In genomic region chr1:71093938-71094337, GRCh38 we compare ENCODE assay signal across 9 cellular contexts. TPM values are rescaled to one million over a fixed set of nuclear protein-coding genes. Genes with fewer than 3 reads are reported as not detected.
DNase-seq lines count a peak whose midpoint lies in the region; ATAC-seq and TF ChIP-seq lines count a peak whose summit lies in the region.
"Had no signal": no experiment of that assay in that cellular context is flagged by ENCODE, and none has a peak within 500 bp of the region (broad histone marks: within the 10 kb centered on the region; RNA-seq: fewer than 3 reads in every experiment).

No MANE protein-coding gene starts in this region.

- H3K27ac ChIP-seq in ascending aorta (no peak overlapping the region), lower lobe of right lung (no peak overlapping the region)

- peaks cover 0 to 4% of the 10 kb centered on the region in 2 donors for H3K4me1 ChIP-seq in ascending aorta
- no peaks in the 10 kb centered on the region for H3K4me1 ChIP-seq in lower lobe of right lung

- H3K27me3 ChIP-seq in ascending aorta (no peaks in the 10 kb centered on the region), lower lobe of right lung (ENCODE audit: low read depth) (no peaks in the 10 kb centered on the region)

- TF ChIP-seq CTCF in LNCAP (IDR thresholded peaks at IDR 0.05) = peak; percentile 57
- peak in 2 of 3 experiments; percentile 27 to 45 for TF ChIP-seq CTCF in ascending aorta (IDR thresholded peaks at IDR 0.05)
- peak; percentile 43 for TF ChIP-seq CTCF in lower lobe of right lung (IDR thresholded peaks at IDR 0.05)

- H3K9me3 ChIP-seq in ascending aorta = no peaks in the 10 kb centered on the region
- no peaks in the 10 kb centered on the region for H3K9me3 ChIP-seq in lower lobe of right lung
- H3K9me3 ChIP-seq in T-helper 17 cell (ENCODE audit: control insufficient read depth, low read length, poor library complexity, severe bottlenecking) = no peaks in the 10 kb centered on the region

- H3K27ac Mint-ChIP-seq in T-helper 17 cell = no peak overlapping the region

- no peak overlapping the region for H3K4me3 Mint-ChIP-seq in T-helper 17 cell

- no peak for ATAC-seq in lower lobe of right lung
- ATAC-seq in HG03025 (IDR thresholded peaks at IDR 0.05; ENCODE audit: low FRiP score, unreplicated experiment) = no peak
- no peak for ATAC-seq in HG02588 (IDR thresholded peaks at IDR 0.05; ENCODE audit: unreplicated experiment)
- no peak for ATAC-seq in T-helper 17 cell
- ATAC-seq: stimulated activated naive CD8-positive, alpha-beta T cell treated with anti-CD3 and anti-CD28 coated beads, Interleukin-15, Interleukin-2, amounts not matched to agents 100 U/mL and 50 U/mL, for 24 hours had no signal

- intact Hi-C loops in ascending aorta (cut with DNase I) = no loop called here
- intact Hi-C loops in lower lobe of right lung (cut with DNase I) = no loop called here

- peak; percentile 30 for DNase-seq in DMS53 treated with DMSO at 0.1 percent for 48 hours (lab: John Stamatoyannopoulos, UW; ENCODE audit: unreplicated experiment)
- DNase-seq in ascending aorta (ENCODE audit: low spot score in 2 of 2) = no peak
- DNase-seq in lower lobe of right lung = no peak
- no peak for DNase-seq in T-helper 17 cell
- DNase-seq in HuH-7 (ENCODE audit: low spot score) = no peak
- DNase-seq: stimulated activated naive CD8-positive, alpha-beta T cell treated with anti-CD3 and anti-CD28 coated beads, Interleukin-15, Interleukin-2, amounts not matched to agents 100 U/mL and 50 U/mL, for 24 hours had no signal

- H3K27me3 Mint-ChIP-seq in T-helper 17 cell = peaks cover 33% of the 10 kb centered on the region

- H3K36me3 ChIP-seq in ascending aorta (no peaks in the 10 kb centered on the region), lower lobe of right lung (no peaks in the 10 kb centered on the region)

- H3K36me3 Mint-ChIP-seq in T-helper 17 cell (ENCODE audit: low read depth) = no peaks in the 10 kb centered on the region

- no peaks in the 10 kb centered on the region for H3K4me1 Mint-ChIP-seq in T-helper 17 cell

- H3K4me3 ChIP-seq in ascending aorta = no peak overlapping the region
- H3K4me3 ChIP-seq in lower lobe of right lung = no peak overlapping the region

RNA-seq across cellular contexts. Expression of gene ZRANB2, which starts 13.1 kb away (rescaled TPM):
- total RNA-seq in ascending aorta (37.9 TPM), lower lobe of right lung (85.2 TPM), T-helper 17 cell (10 to 100 TPM; 88.5 to 95.2 TPM)

RNA-seq across cellular contexts. Expression of gene PTGER3, which starts 46.3 kb away (rescaled TPM):
- 70.1 TPM for total RNA-seq in ascending aorta
- 1.9 TPM for total RNA-seq in lower lobe of right lung
- under 1 TPM; 0.10 to 0.86 TPM for total RNA-seq in T-helper 17 cell

Comparison
In these comparisons a context has a peak if more than half of its experiments do, and no peak if none do; other contexts are left out.
1. RNA of gene PTGER3, which starts 46.3 kb away (total RNA-seq): 70.1 TPM in ascending aorta (single experiment); 1.9 TPM in lower lobe of right lung (single experiment) and 0.10 to 0.86 TPM in T-helper 17 cell; every median in the first group is over 10 times any median in the second.
2. Peak in every context shown above with its lines, with median percentiles within 50 percentile points of each other: CTCF ChIP-seq.